In the genomic region with DNA sequence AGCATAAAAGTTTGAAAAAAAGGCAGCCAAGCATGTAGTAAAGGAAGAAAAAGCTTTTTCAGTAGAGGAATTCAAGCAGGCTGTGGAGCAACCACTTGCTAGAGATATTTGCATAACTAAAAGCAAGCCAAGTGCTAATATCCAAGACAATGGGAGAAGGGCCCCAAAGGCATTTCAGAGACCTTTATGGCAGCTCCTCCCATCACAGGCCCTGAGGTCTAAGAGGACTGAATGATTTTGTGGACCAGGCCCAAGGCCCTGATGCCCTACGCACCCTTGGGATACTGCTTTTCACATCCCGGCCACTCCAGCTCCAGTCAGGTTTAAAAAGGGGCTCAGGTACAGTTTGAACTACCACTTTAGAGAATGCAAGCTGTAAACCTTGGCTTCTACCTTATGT, we compare ENCODE assay signal across 27 cellular contexts.
"Had no signal": no experiment of that assay in that cellular context is flagged by ENCODE, and none has a peak within 500 bp of the region (broad histone marks: within the 10 kb centered on the region; RNA-seq: fewer than 3 reads in every experiment).

No MANE protein-coding gene starts in this region.

- DNase-seq: activated CD4-positive, alpha-beta T cell treated with anti-CD3 and anti-CD28 coated beads for 48 hours; activated CD4-positive, alpha-beta T cell treated with anti-CD3 and anti-CD28 coated beads, Interleukin-2, amount 50 U/mL, for 4 hours; activated CD4-positive, CD25-positive, alpha-beta regulatory T cell treated with anti-CD3 and anti-CD28 coated beads, Interleukin-2, amount 50 U/mL, for 72 hours; activated CD8-positive, alpha-beta memory T cell treated with anti-CD3 and anti-CD28 coated beads, Interleukin-2, amount 10 ng/mL, durations not matched to agents 7 days and 5 days; activated effector memory CD4-positive, alpha-beta T cell treated with Interleukin-2 at 50 U/mL for 16 hours; activated naive CD4-positive, alpha-beta T cell; activated naive CD8-positive, alpha-beta T cell treated with anti-CD3 and anti-CD28 coated beads, Interleukin-2, amount 50 U/mL, for 24 hours; activated T-cell treated with anti-CD3 and anti-CD28 coated beads, Interleukin-2, amount 50 U/mL, for 24 hours; amniotic stem cell; body of pancreas; central memory CD4-positive, alpha-beta T cell; Karpas-422; NCI-H146; NCI-H1930; NCI-H2107; NCI-H2171 treated with DMSO at 0.1 percent for 48 hours; NCI-H226; NCI-H526; NCI-H82; NK-92 treated with Interleukin-12 subunit alpha and Interleukin-12 subunit beta, amount 100 ng/mL, for 24 hours; PC-3; SHP77 treated with DMSO at 0.1 percent for 48 hours had no signal

- H3K36me3 Mint-ChIP-seq: activated CD8-positive, alpha-beta memory T cell treated with anti-CD3 and anti-CD28 coated beads, Interleukin-2, amount 10 ng/mL, durations not matched to agents 7 days and 5 days; activated naive CD4-positive, alpha-beta T cell treated with anti-CD3 and anti-CD28 coated beads, Interleukin-2, amount 50 U/mL, for 24 hours had no signal

- H3K4me1 Mint-ChIP-seq: activated CD8-positive, alpha-beta memory T cell treated with anti-CD3 and anti-CD28 coated beads, Interleukin-2, amount 10 ng/mL, durations not matched to agents 7 days and 5 days; activated naive CD4-positive, alpha-beta T cell treated with anti-CD3 and anti-CD28 coated beads, Interleukin-2, amount 50 U/mL, for 24 hours; activated naive CD8-positive, alpha-beta T cell treated with anti-CD3 and anti-CD28 coated beads, Interleukin-2, amount 50 U/mL, for 24 hours had no signal

- H3K4me1 ChIP-seq: ascending aorta, body of pancreas had no signal

- H3K4me3 Mint-ChIP-seq: activated CD8-positive, alpha-beta memory T cell treated with anti-CD3 and anti-CD28 coated beads, Interleukin-2, amount 10 ng/mL, durations not matched to agents 7 days and 5 days; activated naive CD4-positive, alpha-beta T cell treated with anti-CD3 and anti-CD28 coated beads, Interleukin-2, amount 50 U/mL, for 24 hours; activated naive CD8-positive, alpha-beta T cell treated with anti-CD3 and anti-CD28 coated beads, Interleukin-2, amount 50 U/mL, for 24 hours; activated T-cell treated with anti-CD3 and anti-CD28 coated beads, Interleukin-2, amount 50 U/mL, for 24 hours; activated T-helper 1 cell treated with anti-CD3 and anti-CD28 coated beads, Interleukin-12 subunit alpha, Interleukin-12 subunit beta, Interleukin-2, Interleukin-4 antibody, amounts not matched to agents 30 ng/mL and 10 ng/mL and 1 ng/mL, durations not matched to agents 14 hours and 24 hours and 36 hours; T-helper 1 cell treated with Interleukin-12 subunit alpha and Interleukin-12 subunit beta and Interleukin-4 antibody, amounts not matched to agents 30 μg/mL and 1 μg/mL, for 36 hours had no signal

- H3K9me3 ChIP-seq: ascending aorta, body of pancreas had no signal

- H3K27me3 Mint-ChIP-seq: activated CD8-positive, alpha-beta memory T cell treated with anti-CD3 and anti-CD28 coated beads, Interleukin-2, amount 10 ng/mL, durations not matched to agents 7 days and 5 days; activated naive CD4-positive, alpha-beta T cell treated with anti-CD3 and anti-CD28 coated beads, Interleukin-2, amount 50 U/mL, for 24 hours; activated naive CD8-positive, alpha-beta T cell treated with anti-CD3 and anti-CD28 coated beads, Interleukin-2, amount 50 U/mL, for 24 hours; activated T-cell treated with anti-CD3 and anti-CD28 coated beads, Interleukin-2, amount 50 U/mL, for 24 hours had no signal

- H3K27ac Mint-ChIP-seq: activated CD8-positive, alpha-beta memory T cell treated with anti-CD3 and anti-CD28 coated beads, Interleukin-2, amount 10 ng/mL, durations not matched to agents 7 days and 5 days; activated naive CD4-positive, alpha-beta T cell treated with anti-CD3 and anti-CD28 coated beads, Interleukin-2, amount 50 U/mL, for 24 hours; activated naive CD8-positive, alpha-beta T cell treated with anti-CD3 and anti-CD28 coated beads, Interleukin-2, amount 50 U/mL, for 24 hours; activated T-cell treated with anti-CD3 and anti-CD28 coated beads, Interleukin-2, amount 50 U/mL, for 24 hours; activated T-helper 1 cell treated with anti-CD3 and anti-CD28 coated beads, Interleukin-12 subunit alpha, Interleukin-12 subunit beta, Interleukin-2, Interleukin-4 antibody, amounts not matched to agents 30 ng/mL and 10 ng/mL and 1 ng/mL, durations not matched to agents 14 hours and 24 hours and 36 hours; T-helper 1 cell treated with Interleukin-12 subunit alpha and Interleukin-12 subunit beta and Interleukin-4 antibody, amounts not matched to agents 30 μg/mL and 1 μg/mL, for 36 hours had no signal

- ATAC-seq: activated CD8-positive, alpha-beta memory T cell treated with anti-CD3 and anti-CD28 coated beads, Interleukin-2, amount 10 ng/mL, durations not matched to agents 7 days and 5 days; activated naive CD8-positive, alpha-beta T cell treated with anti-CD3 and anti-CD28 coated beads, Interleukin-2, amount 50 U/mL, for 24 hours; body of pancreas; K562; PC-3 had no signal

- H3K4me3 ChIP-seq: ascending aorta, body of pancreas, K562 had no signal

- H3K27ac ChIP-seq: ascending aorta, body of pancreas had no signal

- H3K36me3 ChIP-seq: ascending aorta had no signal

- H3K27me3 ChIP-seq: ascending aorta, body of pancreas had no signal
